20 cellular contexts compared by ENCODE assay signal in genomic region chr4:4504783-4505182, GRCh38. TPM values are rescaled to one million over a fixed set of nuclear protein-coding genes. Genes with fewer than 3 reads are reported as not detected.
DNase-seq lines count a peak whose midpoint lies in the region; ATAC-seq, FAIRE-seq and TF ChIP-seq lines count a peak whose summit lies in the region.
"Had no signal": no experiment of that assay in that cellular context is flagged by ENCODE, and none has a peak within 500 bp of the region (broad histone marks: within the 10 kb centered on the region; RNA-seq: fewer than 3 reads in every experiment).

No MANE protein-coding gene starts in this region.

- H3K4me1 ChIP-seq in HepG2 (ENCODE audit: insufficient read depth, low read length) (peaks cover 38% of the 10 kb centered on the region), right lobe of liver (peaks cover 0 to 12% (median 3%) of the 10 kb centered on the region in 4 donors), adipocyte (ENCODE audit: control insufficient read depth, insufficient read depth, low read length) (peaks cover 12% of the 10 kb centered on the region)

- H3K27ac ChIP-seq in HepG2 (ENCODE audit: extremely low read length, insufficient read depth, low read length) (no peak overlapping the region), right lobe of liver (no peak overlapping the region)
- H3K27ac ChIP-seq: A549 had no signal

- DNase-seq in HepG2 (ENCODE audit: low spot score) (no peak), right lobe of liver (no peak), adipocyte (ENCODE audit: low read depth) (peak; percentile 48), fibroblast of gingiva (ENCODE audit: low read depth) (peak; percentile 12), middle frontal gyrus (ENCODE audit: extremely low spot score, low spot score) (no peak), DMS 273 (lab: John Stamatoyannopoulos, UW; ENCODE audit: unreplicated experiment) (no peak)
- DNase-seq in activated CD4-positive, alpha-beta T cell treated with anti-CD3 and anti-CD28 coated beads, Interleukin-2, amount 50 U/mL, for 48 hours: no peak
- DNase-seq: 8988T; ACHN; C1 segment of cervical spinal cord; Calu3; CD4-positive, alpha-beta memory T cell; COR-L47; DMS153; DND-41; GOT3; HFFc6 had no signal

- no peak overlapping the region for H3K9ac ChIP-seq in HepG2 (ENCODE audit: insufficient read depth, low read depth, low read length)
- no peak overlapping the region for H3K9ac ChIP-seq in adipocyte (ENCODE audit: low read length)

- H3K4me2 ChIP-seq in HepG2 (ENCODE audit: low read depth, low read length): no peak overlapping the region
- H3K4me2 ChIP-seq: A549 had no signal

- CTCF ChIA-PET in HepG2 (lab: Yijun Ruan, JAX; ENCODE audit: low intra/inter-chr PET ratio, low total read pairs): no interaction called here

- intact Hi-C loops in HepG2 (cut with micrococcal nuclease; ENCODE audit: unreplicated experiment): no loop called here
- intact Hi-C loops in right lobe of liver (cut with DNase I): no loop called here

- H3K79me2 ChIP-seq in HepG2 (ENCODE audit: insufficient read depth, low read length): peaks cover 19% of the 10 kb centered on the region

- TF ChIP-seq CTCF in HepG2 (CRISPR knock-in tag; IDR thresholded peaks at IDR 0.05) (no peak), right lobe of liver (IDR thresholded peaks at IDR 0.05) (no peak)

- H3K4me3 ChIP-seq in HepG2 (replicated peaks in 1 of 3; ENCODE audit: insufficient read depth in 1 of 3, low read depth in 2 of 3, low read length in 3 of 3) (no peak overlapping the region), right lobe of liver (no peak overlapping the region), adipocyte (ENCODE audit: low read length) (no peak overlapping the region)
- H3K4me3 ChIP-seq: A549, HAP-1 had no signal

- in situ Hi-C loops in HepG2 (cut with HindIII; ENCODE audit: extremely low pct_ligation_motif_present, low pct_unique_long_range_greater_than_20kb): no loop called here

- POLR2A ChIA-PET in HepG2 (lab: Yijun Ruan, JAX): no interaction called here

- ATAC-seq in HepG2 (no peak), right lobe of liver (no peak)
- ATAC-seq: A549 had no signal

- TF ChIP-seq RAD21 in HepG2 (CRISPR knock-in tag; IDR thresholded peaks at IDR 0.05): no peak

- BruUV-seq in HepG2 (replicated peaks; lab: Mats Ljungman, UMichigan): no TSS peak

- H2AFZ ChIP-seq in HepG2 (ENCODE audit: low read length): no peak overlapping the region

- TF ChIP-seq EP300 in HepG2 (IDR thresholded peaks at IDR 0.05; ENCODE audit: low read depth in 2 of 2, low read length in 2 of 2): no peak
- no peak for TF ChIP-seq EP300 in HepG2 (CRISPR knock-in tag; IDR thresholded peaks at IDR 0.05; ENCODE audit: borderline replicate concordance)

- H3K27me3 ChIP-seq in HepG2 (ENCODE audit: control insufficient read depth in 1 of 2, insufficient read depth in 2 of 2, low read length in 2 of 2): no peaks in the 10 kb centered on the region
- H3K27me3 ChIP-seq in right lobe of liver: no peaks in the 10 kb centered on the region
- no peaks in the 10 kb centered on the region for H3K27me3 ChIP-seq in adipocyte (replicated peaks; ENCODE audit: control insufficient read depth, insufficient read depth, low read length)

- no peak for FAIRE-seq in HepG2 (lab: Jason Lieb, UNC)
- FAIRE-seq: A549, H54 had no signal

- no peaks in the 10 kb centered on the region for H3K9me3 ChIP-seq in HepG2 (ENCODE audit: low read length)
- no peaks in the 10 kb centered on the region for H3K9me3 ChIP-seq in right lobe of liver
- no peaks in the 10 kb centered on the region for H3K9me3 ChIP-seq in adipocyte (ENCODE audit: control insufficient read depth, low read length)
- H3K9me3 ChIP-seq: A549, HAP-1 had no signal

- H3K36me3 ChIP-seq in HepG2 (replicated peaks in 1 of 2; ENCODE audit: control insufficient read depth in 1 of 2, insufficient read depth in 2 of 2, low read length in 2 of 2): no peaks in the 10 kb centered on the region
- H3K36me3 ChIP-seq in right lobe of liver: no peaks in the 10 kb centered on the region
- no peaks in the 10 kb centered on the region for H3K36me3 ChIP-seq in adipocyte (ENCODE audit: control insufficient read depth, insufficient read depth, low read length, severe bottlenecking)
- H3K36me3 ChIP-seq: HAP-1 had no signal

- WGBS in HepG2 (ENCODE audit: low lambda C conversion rate): 92% methylated on average over 2 of the region's 2 CpGs
- WGBS in right lobe of liver (ENCODE audit: insufficient coverage, low coverage, low lambda C conversion rate, missing lambda C conversion rate): 92% methylated on average over 2 of the region's 2 CpGs

- TF ChIP-seq POLR2A in HepG2 (IDR thresholded peaks at IDR 0.05; ENCODE audit: insufficient read depth in 1 of 2, low read depth in 2 of 2, low read length in 2 of 2): no peak
- no peak for TF ChIP-seq POLR2A in right lobe of liver (IDR thresholded peaks at IDR 0.05)

- no peaks in the 10 kb centered on the region for H4K20me1 ChIP-seq in HepG2 (ENCODE audit: insufficient read depth, low read length)

TF ChIP-seq in HepG2, 621 proteins besides CTCF, POLR2A, EP300 and RAD21 (continues in another document):
- TF ChIP-seq KAT7 (CRISPR knock-in tag; IDR thresholded peaks at IDR 0.05; ENCODE audit: borderline replicate concordance) (no peak), ZBTB34 (CRISPR knock-in tag; IDR thresholded peaks at IDR 0.05) (no peak), NR2C2 (CRISPR knock-in tag; IDR thresholded peaks at IDR 0.05; ENCODE audit: borderline replicate concordance) (no peak), ELF4 (CRISPR knock-in tag; IDR thresholded peaks at IDR 0.05; ENCODE audit: borderline replicate concordance) (no peak), TOPORS (CRISPR knock-in tag; IDR thresholded peaks at IDR 0.05) (no peak), CEBPB (IDR thresholded peaks at IDR 0.05; ENCODE audit: borderline replicate concordance, low read depth, low read length) (peak; percentile 68; the same call in 1 of the 2 replicates), NFYB (CRISPR knock-in tag; IDR thresholded peaks at IDR 0.05) (no peak), ZFYVE20 (CRISPR knock-in tag; IDR thresholded peaks at IDR 0.05; ENCODE audit: borderline replicate concordance, low read depth) (no peak), DBP (CRISPR knock-in tag; IDR thresholded peaks at IDR 0.05; ENCODE audit: not compliant biosample characterization) (no peak), HNRNPK (IDR thresholded peaks at IDR 0.05; ENCODE audit: low read depth, low read length, poor library complexity, severe bottlenecking) (peak; percentile 19), PREB (CRISPR knock-in tag; IDR thresholded peaks at IDR 0.05) (no peak), RBM39 (IDR thresholded peaks at IDR 0.05; ENCODE audit: low read depth, low read length, poor library complexity, severe bottlenecking) (no peak)

RNA-seq across cellular contexts. Expression of gene STX18, which starts 37.1 kb away (rescaled TPM):
- 37.1 and 41.2 TPM in 2 replicates for total RNA-seq in HepG2 (2016; rRNA removed; fragmentation: Illumina TruSeq; extraction: Trizol)
- 11.5 and 14.0 TPM in 2 replicates for total RNA-seq in HepG2 (2016; cell fraction: cytosol; rRNA removed; fragmentation: Illumina TruSeq; extraction: Trizol; ENCODE audit: low read depth)
- total RNA-seq in HepG2 (2016; cell fraction: insoluble cytoplasmic fraction; rRNA removed; fragmentation: Illumina TruSeq; extraction: Trizol): 40.9 and 44.1 TPM in 2 replicates
- 12.6 and 15.9 TPM in 2 replicates for total RNA-seq in HepG2 (2016; cell fraction: membrane; rRNA removed; fragmentation: Illumina TruSeq; extraction: Trizol)
- 24.4 and 27.9 TPM in 2 replicates for total RNA-seq in HepG2 (2016; cell fraction: nucleus; rRNA removed; fragmentation: Illumina TruSeq; extraction: Trizol)
- polyA plus RNA-seq in HepG2 (2011; rRNA removed): 23.9 TPM in 2 replicates
- polyA plus RNA-seq in HepG2 (2011; cell fraction: cytosol; rRNA removed): 17.9 and 20.1 TPM in 2 replicates
- 24.6 and 26.7 TPM in 2 replicates for polyA plus RNA-seq in HepG2 (2011; cell fraction: nucleus; rRNA removed)
- polyA plus RNA-seq in HepG2 (2012): 22.7 and 31.3 TPM in 2 replicates
- 4.8 and 5.9 TPM in 2 replicates for polyA plus RNA-seq in HepG2 (2016; cell fraction: cytosol; fragmentation: Illumina TruSeq; extraction: Trizol; ENCODE audit: low read depth)
- polyA plus RNA-seq in HepG2 (2016; cell fraction: insoluble cytoplasmic fraction; fragmentation: Illumina TruSeq; extraction: Trizol; ENCODE audit: low read depth): 50.8 and 51.9 TPM in 2 replicates
- 7.5 and 10.0 TPM in 2 replicates for polyA plus RNA-seq in HepG2 (2016; cell fraction: membrane; fragmentation: Illumina TruSeq; extraction: Trizol; ENCODE audit: low read depth)
- 47.1 and 53.3 TPM in 2 replicates for polyA plus RNA-seq in HepG2 (2016; cell fraction: nucleus; fragmentation: Illumina TruSeq; extraction: Trizol; ENCODE audit: insufficient read depth, low read depth)
- polyA minus RNA-seq in HepG2 (2011; rRNA and poly(A)+ RNA removed; ENCODE audit: low replicate concordance): 11.7 and 20.0 TPM in 2 replicates
- 8.2 and 11.2 TPM in 2 replicates for polyA minus RNA-seq in HepG2 (2011; cell fraction: cytosol; rRNA and poly(A)+ RNA removed)
- polyA minus RNA-seq in HepG2 (2011; cell fraction: nucleus; rRNA and poly(A)+ RNA removed): 42.9 and 44.3 TPM in 2 replicates
- 10 to 100 TPM; 11.7 to 18.4 (median 15.8) TPM for total RNA-seq in right lobe of liver

Comparison
In these comparisons a context has a peak if more than half of its experiments do, and no peak if none do; other contexts are left out.
1. DNase-seq: peak in adipocyte (single experiment) and fibroblast of gingiva (single experiment); none in HepG2 (single experiment), right lobe of liver (0 of 3), middle frontal gyrus (single experiment), activated CD4-positive, alpha-beta T cell treated with anti-CD3 and anti-CD28 coated beads, Interleukin-2, amount 50 U/mL, for 48 hours (0 of 2) and DMS 273 (single experiment).